Comparison of ENCODE assay signal across 26 cellular contexts in the genomic region with DNA sequence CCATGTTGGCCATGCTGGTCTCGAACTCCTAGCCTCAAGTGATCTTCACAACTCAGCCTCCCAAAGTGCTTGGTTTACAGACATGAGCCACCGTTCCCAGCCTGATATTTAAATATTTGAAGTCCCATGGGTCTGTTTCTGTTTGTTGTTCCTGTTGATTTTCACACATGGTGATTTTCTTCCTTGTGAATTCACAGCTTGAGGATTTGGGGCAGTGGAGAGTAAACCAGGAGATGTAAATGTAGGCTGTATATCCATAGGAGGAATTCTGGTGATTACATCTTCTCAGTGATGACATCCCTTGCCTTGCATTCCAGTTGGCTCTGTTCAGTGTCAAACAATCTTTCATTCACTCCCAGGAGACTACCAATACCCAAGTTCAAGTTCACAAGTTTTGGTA.
"Had no signal": no experiment of that assay in that cellular context is flagged by ENCODE, and none has a peak within 500 bp of the region (broad histone marks: within the 10 kb centered on the region; RNA-seq: fewer than 3 reads in every experiment).

No MANE protein-coding gene starts in this region.

- H3K36me3 Mint-ChIP-seq: mesothelial cell of epicardium; naive B cell; natural killer cell; neural progenitor cell; stimulated activated effector memory CD8-positive, alpha-beta T cell treated with anti-CD3 and anti-CD28 coated beads, Interleukin-12 subunit alpha, Interleukin-12 subunit beta, amount 100 ng/mL, for 72 hours had no signal

- H3K9ac ChIP-seq: neural progenitor cell, parathyroid adenoma had no signal

- H3K79me2 ChIP-seq: hepatocyte, parathyroid adenoma had no signal

- H3K27me3 ChIP-seq: heart right ventricle, hepatocyte, neural progenitor cell, neutrophil, right lobe of liver, suprapubic skin, tibial artery, upper lobe of right lung had no signal

- H3K27me3 Mint-ChIP-seq: stimulated activated naive CD8-positive, alpha-beta T cell treated with anti-CD3 and anti-CD28 coated beads, Interleukin-15, Interleukin-2, amounts not matched to agents 100 ng/mL and 50 ng/mL, for 24 hours had no signal

- H3K27ac Mint-ChIP-seq: mesothelial cell of epicardium; naive B cell; natural killer cell; nephron progenitor cell; neural progenitor cell; stimulated activated effector memory CD8-positive, alpha-beta T cell treated with anti-CD3 and anti-CD28 coated beads, Interleukin-12 subunit alpha, Interleukin-12 subunit beta, amount 100 ng/mL, for 72 hours; stimulated activated naive CD8-positive, alpha-beta T cell treated with anti-CD3 and anti-CD28 coated beads, Interleukin-15, Interleukin-2, amounts not matched to agents 100 ng/mL and 50 ng/mL, for 24 hours had no signal

- H2AFZ ChIP-seq: hepatocyte, neural progenitor cell, parathyroid adenoma had no signal

- H3K4me3 Mint-ChIP-seq: mesothelial cell of epicardium; naive B cell; natural killer cell; nephron progenitor cell; neural progenitor cell; stimulated activated effector memory CD8-positive, alpha-beta T cell treated with anti-CD3 and anti-CD28 coated beads, Interleukin-12 subunit alpha, Interleukin-12 subunit beta, amount 100 ng/mL, for 72 hours; stimulated activated naive CD8-positive, alpha-beta T cell treated with anti-CD3 and anti-CD28 coated beads, Interleukin-15, Interleukin-2, amounts not matched to agents 100 ng/mL and 50 ng/mL, for 24 hours had no signal

- H3K9me3 ChIP-seq: heart right ventricle, left ventricle myocardium inferior, neutrophil, psoas muscle, right lobe of liver, suprapubic skin, thoracic aorta, tibial artery, upper lobe of right lung had no signal

- H3K4me3 ChIP-seq: heart right ventricle, hepatocyte, left ventricle myocardium inferior, lung, neural progenitor cell, psoas muscle, right lobe of liver, suprapubic skin, thoracic aorta, tibial artery, upper lobe of right lung had no signal

- H3K4me2 ChIP-seq: hepatocyte, neural progenitor cell had no signal

- H3K36me3 ChIP-seq: heart right ventricle, left ventricle myocardium inferior, neural progenitor cell, neutrophil, right lobe of liver, suprapubic skin, thoracic aorta, tibial artery, upper lobe of right lung had no signal

- H3K27ac ChIP-seq: heart right ventricle, hepatocyte, left ventricle myocardium inferior, neural progenitor cell, neutrophil, parathyroid adenoma, psoas muscle, right lobe of liver, suprapubic skin, thoracic aorta, tibial artery, upper lobe of right lung had no signal

- H3K9me3 Mint-ChIP-seq: mesothelial cell of epicardium; nephron progenitor cell; neural progenitor cell; stimulated activated naive CD8-positive, alpha-beta T cell treated with anti-CD3 and anti-CD28 coated beads, Interleukin-15, Interleukin-2, amounts not matched to agents 100 ng/mL and 50 ng/mL, for 24 hours had no signal

- ATAC-seq: heart right ventricle; natural killer cell; psoas muscle; right lobe of liver; stimulated activated effector memory CD8-positive, alpha-beta T cell treated with anti-CD3 and anti-CD28 coated beads, Interleukin-12 subunit alpha, Interleukin-12 subunit beta, amount 100 ng/mL, for 72 hours; upper lobe of right lung had no signal

- H3K4me1 ChIP-seq: neural progenitor cell, parathyroid adenoma, psoas muscle, right lobe of liver, suprapubic skin, tibial artery, upper lobe of right lung had no signal

- H3K4me1 Mint-ChIP-seq: natural killer cell; stimulated activated effector memory CD8-positive, alpha-beta T cell treated with anti-CD3 and anti-CD28 coated beads, Interleukin-12 subunit alpha, Interleukin-12 subunit beta, amount 100 ng/mL, for 72 hours had no signal

- DNase-seq: heart right ventricle; left ventricle myocardium inferior; naive B cell; natural killer cell; nephron progenitor cell; occipital lobe; psoas muscle; right lobe of liver; stimulated activated CD4-positive, alpha-beta T cell treated with anti-CD3 and anti-CD28 coated beads, Interleukin-12 subunit alpha, Interleukin-12 subunit beta, amount 100 ng/mL, for 4 hours; stimulated activated CD4-positive, alpha-beta T cell treated with anti-CD3 and anti-CD28 coated beads, Interleukin-15, amount 100 ng/mL, for 24 hours; stimulated activated CD4-positive, alpha-beta T cell treated with anti-CD3 and anti-CD28 coated beads, Interleukin-2, amount 100 ng/mL, for 24 hours; stimulated activated CD4-positive, alpha-beta T cell treated with anti-CD3 and anti-CD28 coated beads, Interleukin-4, amount 100 ng/mL, for 1 hour; stimulated activated naive CD4-positive, alpha-beta T cell; tibial artery; trophoblast cell; upper lobe of right lung had no signal
